12 cellular contexts compared by ENCODE assay signal in genomic region chr17:17079761-17080160, GRCh38. TPM values are rescaled to one million over a fixed set of nuclear protein-coding genes. Genes with fewer than 3 reads are reported as not detected.
DNase-seq lines count a peak whose midpoint lies in the region; ATAC-seq and TF ChIP-seq lines count a peak whose summit lies in the region.
"Had no signal": no experiment of that assay in that cellular context is flagged by ENCODE, and none has a peak within 500 bp of the region (broad histone marks: within the 10 kb centered on the region; RNA-seq: fewer than 3 reads in every experiment).

No MANE protein-coding gene starts in this region.

- no peaks in the 10 kb centered on the region for H3K27me3 Mint-ChIP-seq in activated T-cell treated with anti-CD3 and anti-CD28 coated beads, Interleukin-2, amount 50 U/mL, for 72 hours (ENCODE audit: low read depth)

- peaks cover 2 to 4% of the 10 kb centered on the region in 2 donors for H3K36me3 Mint-ChIP-seq in activated T-cell treated with anti-CD3 and anti-CD28 coated beads, Interleukin-2, amount 50 U/mL, for 72 hours (ENCODE audit: insufficient read depth in 2 of 2)

- no peak for TF ChIP-seq CTCF in RWPE1 (conservative IDR thresholded peaks at IDR 0.05; ENCODE audit: low read depth)
- no peak for TF ChIP-seq CTCF in right lobe of liver (IDR thresholded peaks at IDR 0.05)
- no peak for TF ChIP-seq CTCF in spleen (IDR thresholded peaks at IDR 0.05 in 8 of 11, conservative IDR thresholded peaks at IDR 0.05 in 3 of 11)

- H3K9me3 Mint-ChIP-seq in activated T-cell treated with anti-CD3 and anti-CD28 coated beads, Interleukin-2, amount 50 U/mL, for 72 hours: no peaks in the 10 kb centered on the region
- H3K9me3 Mint-ChIP-seq: activated T-cell treated with anti-CD3 and anti-CD28 coated beads, Interleukin-2, amount 50 U/mL, for 4 hours; neural progenitor cell had no signal

- CTCF ChIA-PET in RWPE1 (lab: Yijun Ruan, JAX): interaction anchor here (0.7 kb wide), 1 partner anchor 62 kb away, joined by 3 read pairs; no protein-coding TSS in a partner anchor

- TF ChIP-seq POLR2A in right lobe of liver (IDR thresholded peaks at IDR 0.05) (no peak), spleen (IDR thresholded peaks at IDR 0.05) (no peak)

- H3K27me3 ChIP-seq in right lobe of liver (no peaks in the 10 kb centered on the region), spleen (replicated peaks in 1 of 7) (no peaks in the 10 kb centered on the region)
- H3K27me3 ChIP-seq: BE2C, neural progenitor cell had no signal

- H3K4me1 ChIP-seq in right lobe of liver (peaks cover 0 to 46% (median 19%) of the 10 kb centered on the region in 4 donors), spleen (peaks cover 9 to 76% (median 44%) of the 10 kb centered on the region in 6 donors)

- no peak overlapping the region for H3K4me3 Mint-ChIP-seq in activated T-cell treated with anti-CD3 and anti-CD28 coated beads, Interleukin-2, amount 50 U/mL, for 72 hours
- H3K4me3 Mint-ChIP-seq: activated T-cell treated with anti-CD3 and anti-CD28 coated beads, Interleukin-2, amount 50 U/mL, for 4 hours; neural progenitor cell had no signal

- H3K4me1 Mint-ChIP-seq in activated T-cell treated with anti-CD3 and anti-CD28 coated beads, Interleukin-2, amount 50 U/mL, for 72 hours (ENCODE audit: low read depth): peaks cover 14% of the 10 kb centered on the region

- peak overlapping the region; percentile 59 for H3K27ac ChIP-seq in RWPE1
- H3K27ac ChIP-seq in right lobe of liver: peak overlapping the region; percentile 29 to 94 (median 74)
- peak overlapping the region in 1 of 8 donors; percentile 15 for H3K27ac ChIP-seq in spleen
- H3K27ac ChIP-seq: neural progenitor cell had no signal

- DNase-seq in RWPE1 (ENCODE audit: low spot score) (no peak), fibroblast of gingiva (ENCODE audit: low read depth) (peak; percentile 10), right lobe of liver (peak in 1 of 3 donors; percentile 68), spleen (peak; percentile 30), HPDE6-E6E7 (ENCODE audit: extremely low spot score) (no peak), HUDEP-2 (lab: John Stamatoyannopoulos, UW; ENCODE audit: unreplicated experiment in 76 of 76) (no peak)
- DNase-seq in activated T-cell treated with anti-CD3 and anti-CD28 coated beads, Interleukin-2, amount 50 U/mL, for 72 hours: no peak
- DNase-seq: activated T-cell treated with anti-CD3 and anti-CD28 coated beads, Interleukin-2, amount 50 U/mL, for 4 hours; BE2C; NCI-H2029 treated with DMSO at 0.1 percent for 48 hours had no signal

- H3K9me3 ChIP-seq in right lobe of liver (no peaks in the 10 kb centered on the region), spleen (no peaks in the 10 kb centered on the region)
- H3K9me3 ChIP-seq: BE2C had no signal

- H3K36me3 ChIP-seq in right lobe of liver: peaks cover 0 to 6% (median 0%) of the 10 kb centered on the region in 4 donors
- peaks cover 0 to 86% (median 31%) of the 10 kb centered on the region in 6 donors for H3K36me3 ChIP-seq in spleen
- H3K36me3 ChIP-seq: neural progenitor cell had no signal

- no peak overlapping the region for H3K27ac Mint-ChIP-seq in activated T-cell treated with anti-CD3 and anti-CD28 coated beads, Interleukin-2, amount 50 U/mL, for 72 hours

- WGBS in right lobe of liver (ENCODE audit: insufficient coverage, low coverage, low lambda C conversion rate, missing lambda C conversion rate): 21% methylated on average over 6 of the region's 6 CpGs
- 76 to 91% (median 89%) methylated on average over 5 to 6 of the region's 6 CpGs for WGBS in spleen, 5 donors

- POLR2A ChIA-PET in RWPE1 (lab: Yijun Ruan, JAX; ENCODE audit: low non-redundant PET): no interaction called here

- ATAC-seq in right lobe of liver (peak in 3 of 4 donors; percentile 11 to 18 (median 12)), GM21360 (IDR thresholded peaks at IDR 0.05; ENCODE audit: unreplicated experiment) (no peak)
- no peak for ATAC-seq in activated T-cell treated with anti-CD3 and anti-CD28 coated beads, Interleukin-2, amount 50 U/mL, for 72 hours (replicated peaks in 1 of 2)
- ATAC-seq: activated T-cell treated with anti-CD3 and anti-CD28 coated beads, Interleukin-2, amount 50 U/mL, for 4 hours had no signal

- intact Hi-C loops in right lobe of liver (cut with DNase I): no loop called here
- intact Hi-C loops in spleen (cut with DNase I; ENCODE audit: low total_unique reads): no loop called here

- H3K4me3 ChIP-seq in right lobe of liver: no peak overlapping the region
- no peak overlapping the region for H3K4me3 ChIP-seq in spleen
- H3K4me3 ChIP-seq: neural progenitor cell had no signal

RNA-seq across cellular contexts. Expression of gene MPRIP, which starts 37.5 kb away (rescaled TPM):
- total RNA-seq in right lobe of liver (10 to 100 TPM; 39.0 to 97.6 (median 76.7) TPM), spleen (100 to 1,000 TPM; 120 to 309 (median 197) TPM)
- 100 to 1,000 TPM in 1 of 3 donors, 10 to 100 TPM in 2; 52.3 to 114 (median 83.0) TPM for polyA plus RNA-seq in spleen
- 100 to 1,000 TPM; 110 to 128 TPM for total RNA-seq in activated T-cell treated with anti-CD3 and anti-CD28 coated beads, Interleukin-2, amount 50 U/mL, for 72 hours

Comparison
In these comparisons a context has a peak if more than half of its experiments do, and no peak if none do; other contexts are left out.
1. DNase-seq: peak in fibroblast of gingiva (single experiment) and spleen (single experiment); none in RWPE1 (single experiment), HPDE6-E6E7 (single experiment), activated T-cell treated with anti-CD3 and anti-CD28 coated beads, Interleukin-2, amount 50 U/mL, for 72 hours (0 of 2) and HUDEP-2 (0 of 76).
2. ATAC-seq: peak in right lobe of liver (3 of 4); none in activated T-cell treated with anti-CD3 and anti-CD28 coated beads, Interleukin-2, amount 50 U/mL, for 72 hours (0 of 2) and GM21360 (single experiment).